ENCODE assay signal across 25 cellular contexts in the genomic region with DNA sequence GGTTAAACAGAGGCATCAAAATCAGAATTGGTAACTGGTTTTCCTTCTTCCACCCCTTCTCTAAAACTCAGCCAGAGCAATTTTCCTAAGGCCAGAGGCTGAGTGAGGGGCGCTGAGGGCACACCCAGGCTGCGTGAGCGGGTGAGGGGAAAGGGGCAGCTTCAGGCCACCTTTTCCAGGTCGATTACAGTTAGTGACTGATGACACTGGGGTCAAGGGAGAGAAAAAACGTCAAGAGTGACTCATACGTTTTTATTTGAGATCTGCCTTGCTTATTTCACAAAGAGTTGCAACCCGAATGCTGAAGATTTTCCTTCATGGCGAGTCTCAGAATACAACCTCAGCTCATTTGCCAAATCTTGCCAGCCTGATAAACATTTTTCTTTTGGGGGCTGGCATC. TPM values are rescaled to one million over a fixed set of nuclear protein-coding genes. Genes with fewer than 3 reads are reported as not detected.
A peak's percentile ranks its signal among the peaks of the same experiment; 100 is the strongest.
DNase-seq lines count a peak whose midpoint lies in the region; ATAC-seq, FAIRE-seq and TF ChIP-seq lines count a peak whose summit lies in the region.
"Had no signal": no experiment of that assay in that cellular context is flagged by ENCODE, and none has a peak within 500 bp of the region (broad histone marks: within the 10 kb centered on the region; RNA-seq: fewer than 3 reads in every experiment).

No MANE protein-coding gene starts in this region.

- H3K36me3 ChIP-seq in PC-3 (ENCODE audit: low read depth, low read length), result no peaks in the 10 kb centered on the region
- no peaks in the 10 kb centered on the region for H3K36me3 ChIP-seq in fibroblast of lung (ENCODE audit: control insufficient read depth, insufficient read depth, low read length)
- H3K36me3 ChIP-seq in psoas muscle (ENCODE audit: insufficient read depth in 1 of 2, low read depth in 1 of 2), result no peaks in the 10 kb centered on the region
- H3K36me3 ChIP-seq: adrenal gland, BE2C, gastroesophageal sphincter, MG63, prostate gland, spleen, transverse colon had no signal

- TF ChIP-seq CTCF in A549 (IDR thresholded peaks at IDR 0.05) (no peak), PC-3 (conservative IDR thresholded peaks at IDR 0.05; ENCODE audit: low read depth, low read length) (no peak), fibroblast of lung (conservative IDR thresholded peaks at IDR 0.05 in 1 of 2, IDR thresholded peaks at IDR 0.05 in 1 of 2; ENCODE audit: low read depth in 1 of 2, low read length in 2 of 2) (no peak), nephron (IDR thresholded peaks at IDR 0.05; ENCODE audit: unreplicated experiment in 3 of 3) (no peak), psoas muscle (IDR thresholded peaks at IDR 0.05) (no peak)

- TF ChIP-seq EP300 in A549 (IDR thresholded peaks at IDR 0.05), result no peak

- no peaks in the 10 kb centered on the region for H3K9me2 ChIP-seq in PC-3 (replicated peaks; ENCODE audit: low read length)

- H3K79me2 ChIP-seq in PC-3 (ENCODE audit: low read length) (no peaks in the 10 kb centered on the region), fibroblast of lung (ENCODE audit: control insufficient read depth, insufficient read depth, low read length) (peaks cover 2% of the 10 kb centered on the region)

- H3K4me2 ChIP-seq in A549 (peak overlapping the region; percentile 77), PC-3 (ENCODE audit: low read length) (no peak overlapping the region), fibroblast of lung (ENCODE audit: extremely low read depth, insufficient read depth, low read length) (peak overlapping the region; percentile 2)
- H3K4me2 ChIP-seq: PC-9 had no signal

- no peak overlapping the region for H3K4me3 Mint-ChIP-seq in nephron
- H3K4me3 Mint-ChIP-seq: activated CD8-positive, alpha-beta T cell treated with anti-CD3 and anti-CD28 coated beads for 36 hours; natural killer cell; stimulated activated naive CD8-positive, alpha-beta T cell treated with anti-CD3 and anti-CD28 coated beads, Interleukin-15, amount 100 ng/mL, for 72 hours had no signal

- H3K36me3 Mint-ChIP-seq in nephron (ENCODE audit: low read depth), result peaks cover 10% of the 10 kb centered on the region
- H3K36me3 Mint-ChIP-seq: natural killer cell had no signal

- H4K20me1 ChIP-seq in PC-3 (ENCODE audit: low read length) (no peaks in the 10 kb centered on the region), fibroblast of lung (ENCODE audit: control insufficient read depth, extremely low read depth, insufficient read depth, low read length) (no peaks in the 10 kb centered on the region)

- no peaks in the 10 kb centered on the region for H3K9me3 Mint-ChIP-seq in nephron
- H3K9me3 Mint-ChIP-seq: activated CD8-positive, alpha-beta T cell treated with anti-CD3 and anti-CD28 coated beads for 36 hours; natural killer cell; stimulated activated naive CD8-positive, alpha-beta T cell treated with anti-CD3 and anti-CD28 coated beads, Interleukin-15, amount 100 ng/mL, for 72 hours had no signal

- H3K27ac ChIP-seq in A549 (peak overlapping the region; percentile 68 to 80), PC-3 (ENCODE audit: low read length) (no peak overlapping the region), fibroblast of lung (ENCODE audit: insufficient read depth, low read length) (peak overlapping the region; percentile 78), psoas muscle (no peak overlapping the region)
- H3K27ac ChIP-seq: HL-60, PC-9, prostate gland, spleen had no signal

- 19% methylated on average over 8 of the region's 8 CpGs for WGBS in A549 (ENCODE audit: missing lambda C conversion rate)
- WGBS in psoas muscle, 3 donors, result 76 to 79% (median 78%) methylated on average over 8 of the region's 8 CpGs

- no peak for FAIRE-seq in A549 (lab: Jason Lieb, UNC)

- no peaks in the 10 kb centered on the region for H3K27me3 Mint-ChIP-seq in nephron (ENCODE audit: low read depth)
- H3K27me3 Mint-ChIP-seq: activated CD8-positive, alpha-beta T cell treated with anti-CD3 and anti-CD28 coated beads for 36 hours; stimulated activated naive CD8-positive, alpha-beta T cell treated with anti-CD3 and anti-CD28 coated beads, Interleukin-15, amount 100 ng/mL, for 72 hours had no signal

- no peak overlapping the region for H2AFZ ChIP-seq in PC-3 (ENCODE audit: low read length)
- H2AFZ ChIP-seq in fibroblast of lung (ENCODE audit: low read length), result no peak overlapping the region
- H2AFZ ChIP-seq: PC-9 had no signal

- ATAC-seq in A549, result peak; percentile 19 to 49; a peak in 4 of 6 replicates
- ATAC-seq in PC-3, result no peak; the same call in 1 of the 2 replicates
- no peak for ATAC-seq in psoas muscle
- ATAC-seq in GM19397 (IDR thresholded peaks at IDR 0.05; ENCODE audit: unreplicated experiment), result no peak
- ATAC-seq: activated CD8-positive, alpha-beta T cell treated with anti-CD3 and anti-CD28 coated beads for 36 hours; natural killer cell; stimulated activated naive CD8-positive, alpha-beta T cell treated with anti-CD3 and anti-CD28 coated beads, Interleukin-15, amount 100 ng/mL, for 72 hours had no signal

- H3K9me3 ChIP-seq in A549 (no peaks in the 10 kb centered on the region), PC-3 (ENCODE audit: low read length) (no peaks in the 10 kb centered on the region), fibroblast of lung (ENCODE audit: control insufficient read depth, insufficient read depth, low read depth, low read length) (no peaks in the 10 kb centered on the region), psoas muscle (no peaks in the 10 kb centered on the region)
- H3K9me3 ChIP-seq: adrenal gland, BE2C, gastroesophageal sphincter, MG63, prostate gland, spleen, transverse colon had no signal

- H3K4me1 ChIP-seq in A549 (peaks cover 36% of the 10 kb centered on the region), PC-3 (ENCODE audit: insufficient read depth, low read length) (peaks cover 10% of the 10 kb centered on the region), fibroblast of lung (ENCODE audit: control insufficient read depth, extremely low read depth, insufficient read depth, low read length) (peaks cover 37% of the 10 kb centered on the region), psoas muscle (peaks cover 3% of the 10 kb centered on the region)
- H3K4me1 ChIP-seq: prostate gland had no signal

- H3K4me3 ChIP-seq in A549 (peak overlapping the region; percentile 8; the same call in 1 of the 3 replicates), PC-3 (ENCODE audit: low read length) (no peak overlapping the region), fibroblast of lung (replicated peaks in 1 of 4; ENCODE audit: control extremely low read depth in 1 of 4, insufficient read depth in 1 of 4, low read depth in 3 of 4, low read length in 4 of 4) (no peak overlapping the region), psoas muscle (no peak overlapping the region)
- H3K4me3 ChIP-seq: adrenal gland, gastroesophageal sphincter, MG63, PC-9, prostate gland, spleen, transverse colon had no signal

- TF ChIP-seq RAD21 in A549 (conservative IDR thresholded peaks at IDR 0.05 in 1 of 2, IDR thresholded peaks at IDR 0.05 in 1 of 2), result no peak

- BruUV-seq in PC-3 (replicated peaks; lab: Mats Ljungman, UMichigan), result no TSS peak

- H3K27me3 ChIP-seq in PC-3 (ENCODE audit: low read length) (no peaks in the 10 kb centered on the region), fibroblast of lung (ENCODE audit: control insufficient read depth, insufficient read depth, low read length) (no peaks in the 10 kb centered on the region), psoas muscle (ENCODE audit: insufficient read depth in 3 of 3, low read length in 2 of 3) (no peaks in the 10 kb centered on the region)
- H3K27me3 ChIP-seq: adrenal gland, BE2C, gastroesophageal sphincter, MG63, spleen, transverse colon had no signal

- CTCF ChIA-PET in A549 (lab: Yijun Ruan, JAX), result interaction anchor here (0.9 to 4.6 kb wide), 9 partner anchors 10 to 98 kb away, joined by 3 to 22 read pairs (median 7); no protein-coding TSS in a partner anchor
- CTCF ChIA-PET in PC-3 (lab: Charles Lee), result no interaction called here

- peak in 1 of 2 experiments; percentile 18 for DNase-seq in A549 (ENCODE audit: low read depth in 1 of 2, low spot score in 1 of 2)
- peak; percentile 40 for DNase-seq in PC-3
- peak; percentile 37 to 71 for DNase-seq in fibroblast of lung (ENCODE audit: low read depth in 2 of 2)
- DNase-seq in hepatic stellate cell (ENCODE audit: low spot score), result no peak
- no peak for DNase-seq in NCI-H226
- DNase-seq in psoas muscle, result no peak
- DNase-seq: activated CD8-positive, alpha-beta T cell treated with anti-CD3 and anti-CD28 coated beads for 36 hours; activated gamma-delta T cell treated with Interleukin-2 at 50 U/mL for 16 hours; Calu3; erythroblast; left cardiac atrium; MG63; natural killer cell; PC-9; spleen; stimulated activated CD4-positive, alpha-beta T cell treated with anti-CD3 and anti-CD28 coated beads, Interleukin-4, amount 100 ng/mL, for 4 hours; stimulated activated naive CD8-positive, alpha-beta T cell treated with anti-CD3 and anti-CD28 coated beads, Interleukin-15, amount 100 ng/mL, for 72 hours; transverse colon had no signal

- peaks cover 57% of the 10 kb centered on the region for H3K4me1 Mint-ChIP-seq in nephron

- H3K9ac ChIP-seq in PC-3 (ENCODE audit: low read length), result no peak overlapping the region
- H3K9ac ChIP-seq in fibroblast of lung (ENCODE audit: insufficient read depth, low read length), result no peak overlapping the region

- TF ChIP-seq POLR2A in A549 (IDR thresholded peaks at IDR 0.05; ENCODE audit: low read length), result no peak

- H3K27ac Mint-ChIP-seq in nephron, result peak overlapping the region; percentile 73 to 91 (median 80)
- H3K27ac Mint-ChIP-seq: activated CD8-positive, alpha-beta T cell treated with anti-CD3 and anti-CD28 coated beads for 36 hours; natural killer cell; stimulated activated naive CD8-positive, alpha-beta T cell treated with anti-CD3 and anti-CD28 coated beads, Interleukin-15, amount 100 ng/mL, for 72 hours had no signal

- H3F3A ChIP-seq in PC-3 (ENCODE audit: low read length, unreplicated experiment), result no peaks in the 10 kb centered on the region

- POLR2A ChIA-PET in A549 (lab: Yijun Ruan, JAX) (interaction anchor here (1.4 to 1.8 kb wide), 2 partner anchors 12 to 47 kb away, joined by 3 to 7 read pairs; no protein-coding TSS in a partner anchor), PC-3 (lab: Charles Lee; ENCODE audit: unreplicated experiment) (no interaction called here)

- intact Hi-C loops in PC-3 (cut with micrococcal nuclease), result no loop called here
- intact Hi-C loops in psoas muscle (cut with DNase I), result no loop called here

RNA-seq across cellular contexts. Expression of gene EVL, which starts 46.7 kb away (rescaled TPM):
- polyA plus RNA-seq in A549 (2011; rRNA removed), result 14.8 and 17.0 TPM in 2 replicates
- polyA plus RNA-seq in A549 (2012; cell fraction: cytosol; rRNA removed), result 22.7 and 24.5 TPM in 2 replicates
- 86.6 and 98.4 TPM in 2 replicates for polyA plus RNA-seq in A549 (2012; cell fraction: nucleus; rRNA removed)
- 30.1 to 32.9 TPM (median 30.6 TPM) in 3 replicates for polyA plus RNA-seq in A549 (2017; fragmentation: RNase III; extraction: RNeasy Plus Mini Kit Qiagen cat#74134 plus additional on column Dnase treatment)
- polyA minus RNA-seq in A549 (2011; rRNA and poly(A)+ RNA removed), result 19.2 and 21.8 TPM in 2 replicates
- total RNA-seq in PC-3 (2014; rRNA removed), result 26.5 and 31.7 TPM in 2 replicates
- total RNA-seq in fibroblast of lung, result 12.8 and 23.5 TPM in 2 replicates
- 28.1 and 39.7 TPM in 2 replicates for polyA plus RNA-seq in fibroblast of lung
- 31.9 and 38.0 TPM in 2 replicates for polyA plus RNA-seq in fibroblast of lung (2012)
- polyA minus RNA-seq in fibroblast of lung (ENCODE audit: low replicate concordance), result 21.0 and 41.4 TPM in 2 replicates
- total RNA-seq in psoas muscle, result 10 to 100 TPM; 14.9 to 30.4 (median 25.0) TPM
- polyA plus RNA-seq in psoas muscle, result 10 to 100 TPM in 2 of 3 donors, 1 to 10 TPM in 1; 9.6 to 17.1 (median 10.6) TPM

Comparison
In these comparisons a context has a peak if more than half of its experiments do, and no peak if none do; other contexts are left out.
1. ATAC-seq: peak in A549 (2 of 2); none in PC-3 (single experiment), psoas muscle (0 of 4) and GM19397 (single experiment).
2. DNase-seq: peak in PC-3 (single experiment) and fibroblast of lung (2 of 2); none in hepatic stellate cell (single experiment), NCI-H226 (single experiment) and psoas muscle (0 of 2).
3. H3K27ac ChIP-seq: peak in A549 (2 of 2) and fibroblast of lung (single experiment); none in PC-3 (single experiment) and psoas muscle (single experiment).